In genomic region chr17:49407981-49408501, GRCh38 we compare ENCODE assay signal across 8 cellular contexts. TPM values are rescaled to one million over a fixed set of nuclear protein-coding genes. Genes with fewer than 3 reads are reported as not detected.
DNase-seq lines count a peak whose midpoint lies in the region; ATAC-seq and TF ChIP-seq lines count a peak whose summit lies in the region.

No MANE protein-coding gene starts in this region.

- peaks cover 96% of the 10 kb centered on the region for H3K36me3 ChIP-seq in lower lobe of right lung

- no peaks in the 10 kb centered on the region for H3K9me3 ChIP-seq in lower lobe of right lung

- H3K4me1 ChIP-seq in lower lobe of right lung: peaks cover 14% of the 10 kb centered on the region

- POLR2A ChIA-PET in activated CD4-positive, alpha-beta T cell treated with anti-CD3 and anti-CD28 coated beads, Interleukin-2, amount 10 ng/mL, durations not matched to agents 7 days and 5 days (lab: Charles Lee): interaction anchor here (0.5 to 0.6 kb wide), 2 partner anchors 111 to 237 kb away, joined by 3 to 8 read pairs; no protein-coding TSS in a partner anchor

- peaks cover 45% of the 10 kb centered on the region for H3K4me1 Mint-ChIP-seq in activated CD4-positive, alpha-beta T cell treated with anti-CD3 and anti-CD28 coated beads, Interleukin-2, amount 10 ng/mL, durations not matched to agents 7 days and 5 days

- H3K27ac Mint-ChIP-seq in activated CD4-positive, alpha-beta T cell treated with anti-CD3 and anti-CD28 coated beads, Interleukin-2, amount 10 ng/mL, durations not matched to agents 7 days and 5 days: peak overlapping the region; percentile 74

- intact Hi-C loops in lower lobe of right lung (cut with DNase I): no loop called here

- H3K27me3 Mint-ChIP-seq in activated CD4-positive, alpha-beta T cell treated with anti-CD3 and anti-CD28 coated beads, Interleukin-2, amount 10 ng/mL, durations not matched to agents 7 days and 5 days: no peaks in the 10 kb centered on the region

- peak; percentile 57 for DNase-seq in EH (ENCODE audit: low read depth)
- peak; percentile 49 to 87 for DNase-seq in NCI-H526 (lab: John Stamatoyannopoulos, UW)
- DNase-seq in activated CD4-positive, alpha-beta T cell treated with anti-CD3 and anti-CD28 coated beads, Interleukin-2, amount 10 ng/mL, durations not matched to agents 7 days and 5 days: peak; percentile 86
- peak; percentile 73 for DNase-seq in choroid plexus epithelial cell (ENCODE audit: low read depth)
- DNase-seq in lower lobe of right lung: peak; percentile 88
- peak; percentile 70 for DNase-seq in stimulated activated CD8-positive, alpha-beta memory T cell treated with anti-CD3 and anti-CD28 coated beads, Interleukin-12 subunit alpha, Interleukin-12 subunit beta, amount 100 ng/mL, for 1 hour (ENCODE audit: low read depth)

- H3K27me3 ChIP-seq in lower lobe of right lung (ENCODE audit: low read depth): no peaks in the 10 kb centered on the region

- no peak overlapping the region for H3K4me3 Mint-ChIP-seq in activated CD4-positive, alpha-beta T cell treated with anti-CD3 and anti-CD28 coated beads, Interleukin-2, amount 10 ng/mL, durations not matched to agents 7 days and 5 days

- TF ChIP-seq CTCF in choroid plexus epithelial cell (conservative IDR thresholded peaks at IDR 0.05; ENCODE audit: low read depth, low read length): peak; percentile 93
- TF ChIP-seq CTCF in lower lobe of right lung (IDR thresholded peaks at IDR 0.05): peak; percentile 76

- peak; percentile 75 for ATAC-seq in HG03159 (IDR thresholded peaks at IDR 0.05; ENCODE audit: unreplicated experiment)
- peak; percentile 87 to 91 for ATAC-seq in lower lobe of right lung
- no peak for ATAC-seq in GM21390 (IDR thresholded peaks at IDR 0.05; ENCODE audit: unreplicated experiment)

- H3K4me3 ChIP-seq in choroid plexus epithelial cell (ENCODE audit: low read depth, low read length) (no peak overlapping the region), lower lobe of right lung (no peak overlapping the region)

- CTCF ChIA-PET in activated CD4-positive, alpha-beta T cell treated with anti-CD3 and anti-CD28 coated beads, Interleukin-2, amount 10 ng/mL, durations not matched to agents 7 days and 5 days (lab: Charles Lee): interaction anchor here (0.6 to 3.9 kb wide), 21 partner anchors 8 to 638 kb away, joined by 3 to 28 read pairs (median 3); partner anchors contain the start of gene SLC35B1

- H3K27ac ChIP-seq in lower lobe of right lung: no peak overlapping the region

- H3K9me3 Mint-ChIP-seq in activated CD4-positive, alpha-beta T cell treated with anti-CD3 and anti-CD28 coated beads, Interleukin-2, amount 10 ng/mL, durations not matched to agents 7 days and 5 days: no peaks in the 10 kb centered on the region

- peaks cover 58% of the 10 kb centered on the region for H3K36me3 Mint-ChIP-seq in activated CD4-positive, alpha-beta T cell treated with anti-CD3 and anti-CD28 coated beads, Interleukin-2, amount 10 ng/mL, durations not matched to agents 7 days and 5 days (ENCODE audit: low read depth)

RNA-seq across cellular contexts. Expression of gene PHB1, which starts 6.6 kb away (rescaled TPM):
- 100 to 1,000 TPM; 132 to 153 TPM for total RNA-seq in activated CD4-positive, alpha-beta T cell treated with anti-CD3 and anti-CD28 coated beads, Interleukin-2, amount 10 ng/mL, durations not matched to agents 7 days and 5 days
- total RNA-seq in lower lobe of right lung: 113 TPM

RNA-seq across cellular contexts. Expression of gene ZNF652, which starts 46.0 kb away (rescaled TPM):
- total RNA-seq in activated CD4-positive, alpha-beta T cell treated with anti-CD3 and anti-CD28 coated beads, Interleukin-2, amount 10 ng/mL, durations not matched to agents 7 days and 5 days: 10 to 100 TPM; 32.1 to 36.2 TPM
- 49.0 TPM for total RNA-seq in lower lobe of right lung
